ENCODE assay signal across 8 cellular contexts in genomic region chr18:21489119-21489750, GRCh38.
DNase-seq lines count a peak whose midpoint lies in the region; ATAC-seq, FAIRE-seq and TF ChIP-seq lines count a peak whose summit lies in the region.

No MANE protein-coding gene starts in this region.

- no peak overlapping the region for H2BK120ac ChIP-seq in H1 (replicated peaks; ENCODE audit: low read depth, low read length)

- H2AFZ ChIP-seq in H1 (ENCODE audit: low read length) = no peak overlapping the region

- FAIRE-seq in H1 (lab: Jason Lieb, UNC) = peak; percentile 90

- TF ChIP-seq CTCF in 22Rv1 (IDR thresholded peaks at IDR 0.05) (peak; percentile 88), H1 (IDR thresholded peaks at IDR 0.05; ENCODE audit: control extremely low read depth in 1 of 3, insufficient read depth in 1 of 3, low read depth in 1 of 3, low read length in 3 of 3) (peak; percentile 76 to 86 (median 77))

- TF ChIP-seq RAD21 in H1 (IDR thresholded peaks at IDR 0.05 in 1 of 2, conservative IDR thresholded peaks at IDR 0.05 in 1 of 2; ENCODE audit: low read depth in 2 of 2, low read length in 2 of 2) = peak; percentile 87 to 89

- CTCF ChIA-PET in H1 (lab: Charles Lee; ENCODE audit: partially characterized antibody) = interaction anchor here (0.7 to 3.2 kb wide), 28 partner anchors 9 to 516 kb away, joined by 3 to 32 read pairs (median 3); partner anchors contain the start of gene ESCO1

- H3K9me3 ChIP-seq in H1 (ENCODE audit: insufficient read depth in 2 of 2, low read depth in 1 of 2, low read length in 1 of 2) = no peaks in the 10 kb centered on the region

- H3K4me1 ChIP-seq in H1 (replicated peaks in 1 of 4; ENCODE audit: control insufficient read depth in 3 of 4, insufficient read depth in 4 of 4, low read length in 3 of 4) = no peaks in the 10 kb centered on the region; a peak in 2 of 7 replicates

- no peak overlapping the region for H3K23ac ChIP-seq in H1 (ENCODE audit: insufficient read length)

- H2BK15ac ChIP-seq in H1 (ENCODE audit: low read length) = no peak overlapping the region

- no peak overlapping the region for H3K9ac ChIP-seq in H1 (replicated peaks in 1 of 4; ENCODE audit: extremely low read depth in 1 of 4, low read depth in 3 of 4, low read length in 3 of 4)

- no peak overlapping the region for H4K8ac ChIP-seq in H1 (ENCODE audit: extremely low read depth, insufficient read depth, low read length)

- no peak for TF ChIP-seq POLR2A in H1 (IDR thresholded peaks at IDR 0.05; ENCODE audit: control extremely low read depth in 1 of 2, low read depth in 2 of 2, low read length in 2 of 2)

- DNase-seq in G401 (ENCODE audit: low spot score) = peak; percentile 67
- peak; percentile 74 for DNase-seq in KBM-7
- peak; percentile 60 for DNase-seq in RPMI8226
- peak; percentile 29 to 66 for DNase-seq in H1 (ENCODE audit: low read depth in 1 of 2, low spot score in 2 of 2)
- DNase-seq in medulla oblongata (ENCODE audit: extremely low spot score) = peak; percentile 63

- no peak overlapping the region for H3K14ac ChIP-seq in H1 (ENCODE audit: insufficient read length)

- H3K79me1 ChIP-seq in H1 (ENCODE audit: low read depth, low read length) = no peaks in the 10 kb centered on the region

- no peak overlapping the region for H2BK12ac ChIP-seq in H1 (ENCODE audit: low read depth, low read length)

- no peak overlapping the region for H3K4me3 ChIP-seq in H1 (ENCODE audit: extremely low read depth in 1 of 4, insufficient read depth in 2 of 4, low read depth in 3 of 4, low read length in 4 of 4)

- H2AK5ac ChIP-seq in H1 (ENCODE audit: low read depth, low read length) = no peak overlapping the region

- no peaks in the 10 kb centered on the region; a peak in 1 of 8 replicates for H3K36me3 ChIP-seq in H1 (ENCODE audit: control insufficient read depth in 2 of 4, insufficient read depth in 4 of 4, low read length in 3 of 4)

- H4K20me1 ChIP-seq in H1 (replicated peaks in 1 of 2; ENCODE audit: control insufficient read depth in 1 of 2, insufficient read depth in 2 of 2, low read length in 2 of 2) = no peaks in the 10 kb centered on the region

- TF ChIP-seq EP300 in H1 (IDR thresholded peaks at IDR 0.05; ENCODE audit: borderline replicate concordance in 1 of 2, low read depth in 2 of 2, low read length in 2 of 2) = no peak

- H2BK5ac ChIP-seq in H1 (ENCODE audit: low read depth, low read length) = no peak overlapping the region

- no peak overlapping the region for H4K91ac ChIP-seq in H1 (replicated peaks; ENCODE audit: insufficient read length, low read length)

- H4K5ac ChIP-seq in H1 (ENCODE audit: insufficient read length, low read depth, low read length) = no peak overlapping the region

- H3K27ac ChIP-seq in 22Rv1 (no peak overlapping the region), H1 (ENCODE audit: low read depth, low read length) (no peak overlapping the region)

- H3K4ac ChIP-seq in H1 (replicated peaks; ENCODE audit: insufficient read length, low read depth, low read length) = no peak overlapping the region

- no peaks in the 10 kb centered on the region for H3K79me2 ChIP-seq in H1 (ENCODE audit: control insufficient read depth in 1 of 2, insufficient read depth in 2 of 2, low read length in 2 of 2)

- POLR2A ChIA-PET in H1 (lab: Charles Lee; ENCODE audit: partially characterized antibody) = interaction anchor here (1.2 to 1.5 kb wide), 2 partner anchors 24 to 252 kb away, joined by 3 read pairs; partner anchors contain the start of gene MIB1

- in situ Hi-C loops in G401 (cut with HindIII; ENCODE audit: low sequenced_read_pairs) (no loop called here), KBM-7 (cut with MboI; ENCODE audit: low pct_unique_long_range_greater_than_20kb, low sequenced_read_pairs) (no loop called here)

- no peak overlapping the region for H3K56ac ChIP-seq in H1 (replicated peaks; ENCODE audit: insufficient read length, low read depth, low read length)

- no peak overlapping the region for H3K18ac ChIP-seq in H1 (ENCODE audit: extremely low read depth, low read length)

- no peak overlapping the region for H2BK20ac ChIP-seq in H1 (ENCODE audit: low read length)

- H3K23me2 ChIP-seq in H1 (ENCODE audit: low read depth, low read length) = no peaks in the 10 kb centered on the region

- H3K27me3 ChIP-seq in H1 (replicated peaks in 1 of 4; ENCODE audit: control insufficient read depth in 3 of 4, extremely low read depth in 1 of 4, insufficient read depth in 3 of 4, low read length in 3 of 4) = no peaks in the 10 kb centered on the region; a peak in 1 of 7 replicates

- H3K4me2 ChIP-seq in H1 (ENCODE audit: insufficient read depth in 1 of 2, low read depth in 2 of 2, low read length in 2 of 2) = no peak overlapping the region

- 37% methylated on average over 6 of the region's 6 CpGs; no CpG with 5 or more reads in 1 of the 2 experiments for WGBS in H1 (ENCODE audit: extremely low coverage in 1 of 2, insufficient coverage in 1 of 2, insufficient read length in 1 of 2, insufficient replicate concordance in 2 of 2, low coverage in 1 of 2, low lambda C conversion rate in 2 of 2, missing lambda C conversion rate in 1 of 2), 2 experiments

- no peak for ATAC-seq in GM18873 (IDR thresholded peaks at IDR 0.05; ENCODE audit: low FRiP score, unreplicated experiment)
- no peak for ATAC-seq in HG03097 (IDR thresholded peaks at IDR 0.05; ENCODE audit: low FRiP score, unreplicated experiment)

TF ChIP-seq in H1, 55 proteins besides CTCF, POLR2A, EP300 and RAD21:
- no peak for TF ChIP-seq TBP (IDR thresholded peaks at IDR 0.05; ENCODE audit: low read depth, low read length)
- TF ChIP-seq SAP30 (IDR thresholded peaks at IDR 0.05; ENCODE audit: insufficient read depth, insufficient replicate concordance, low read length) = no peak
- TF ChIP-seq ATF3 (IDR thresholded peaks at IDR 0.05; ENCODE audit: insufficient read depth, low read depth, low read length) = no peak
- no peak for TF ChIP-seq SP1 (IDR thresholded peaks at IDR 0.05; ENCODE audit: low read depth, low read length)
- no peak for TF ChIP-seq ZNF274 (IDR thresholded peaks at IDR 0.05; ENCODE audit: borderline replicate concordance, extremely low read depth, low read length)
- no peak for TF ChIP-seq BRCA1 (IDR thresholded peaks at IDR 0.05; ENCODE audit: low read depth, low read length)
- no peak for TF ChIP-seq CTBP2 (IDR thresholded peaks at IDR 0.05; ENCODE audit: borderline replicate concordance, insufficient read depth, insufficient read length, low read length)
